33 cellular contexts compared by ENCODE assay signal in genomic region chr14:91070572-91070971, GRCh38.
"Had no signal": no experiment of that assay in that cellular context is flagged by ENCODE, and none has a peak within 500 bp of the region (broad histone marks: within the 10 kb centered on the region; RNA-seq: fewer than 3 reads in every experiment).

No MANE protein-coding gene starts in this region.

- H3K36me3 ChIP-seq: adrenal gland, brain microvascular endothelial cell, breast epithelium had no signal

- H3K4me1 ChIP-seq: adrenal gland, body of pancreas had no signal

- H3K4me3 ChIP-seq: adrenal gland, body of pancreas, breast epithelium had no signal

- DNase-seq: activated B cell treated with CpG ODN at 0.5 μM for 24 hours; activated CD4-positive, alpha-beta memory T cell treated with anti-CD3 and anti-CD28 coated beads for 36 hours; activated CD4-positive, alpha-beta T cell treated with anti-CD3 and anti-CD28 coated beads for 4 hours; activated CD4-positive, alpha-beta T cell treated with anti-CD3 and anti-CD28 coated beads, Interleukin-2, amount 10 ng/mL, durations not matched to agents 24 days and 14 days; activated CD4-positive, alpha-beta T cell treated with anti-CD3 and anti-CD28 coated beads, Interleukin-2, amount 50 U/mL, for 1 hour; activated CD4-positive, alpha-beta T cell treated with anti-CD3 and anti-CD28 coated beads, Interleukin-2, amount 50 U/mL, for 4 hours; activated CD4-positive, CD25-positive, alpha-beta regulatory T cell treated with anti-CD3 and anti-CD28 coated beads, Interleukin-2, amount 50 U/mL, for 72 hours; activated CD8-positive, alpha-beta memory T cell treated with anti-CD3 and anti-CD28 coated beads, Interleukin-2, amount 50 U/mL, for 4 hours; activated CD8-positive, alpha-beta T cell treated with anti-CD3 and anti-CD28 coated beads for 36 hours; activated effector memory CD4-positive, alpha-beta T cell treated with anti-CD3 and anti-CD28 coated beads, Interleukin-2, amount 50 U/mL, for 16 hours; activated gamma-delta T cell treated with Interleukin-2 at 50 U/mL for 16 hours; activated naive CD4-positive, alpha-beta T cell; activated naive CD4-positive, alpha-beta T cell treated with anti-CD3 and anti-CD28 coated beads for 36 hours; activated naive CD4-positive, alpha-beta T cell treated with anti-CD3 and anti-CD28 coated beads, Interleukin-2, amount 50 U/mL, for 16 hours; activated T-cell treated with anti-CD3 and anti-CD28 coated beads for 4 hours; activated T-cell treated with anti-CD3 and anti-CD28 coated beads, Interleukin-2, amount 50 U/mL, for 1 hour; activated T-cell treated with anti-CD3 and anti-CD28 coated beads, Interleukin-2, amount 50 U/mL, for 4 hours; activated T-cell treated with anti-CD3 and anti-CD28 coated beads, Interleukin-2, amount 50 U/mL, for 72 hours; adrenal gland; amniotic stem cell; aorta; body of pancreas; brain microvascular endothelial cell; central memory CD4-positive, alpha-beta T cell; SW 1271; T-helper 1 cell; T-helper 9 cell had no signal

- H3K4me3 Mint-ChIP-seq: activated B cell treated with CpG ODN at 0.5 μM for 24 hours; activated CD4-positive, alpha-beta memory T cell treated with anti-CD3 and anti-CD28 coated beads for 36 hours; activated CD4-positive, alpha-beta T cell treated with anti-CD3 and anti-CD28 coated beads, Interleukin-2, amount 10 ng/mL, durations not matched to agents 24 days and 14 days; activated CD8-positive, alpha-beta T cell treated with anti-CD3 and anti-CD28 coated beads for 36 hours; activated naive CD4-positive, alpha-beta T cell treated with anti-CD3 and anti-CD28 coated beads for 36 hours; activated T-cell treated with anti-CD3 and anti-CD28 coated beads, Interleukin-2, amount 50 U/mL, for 4 hours; activated T-cell treated with anti-CD3 and anti-CD28 coated beads, Interleukin-2, amount 50 U/mL, for 72 hours; activated T-helper 1 cell treated with anti-CD3 and anti-CD28 coated beads, Interleukin-12 subunit alpha, Interleukin-12 subunit beta, Interleukin-2, Interleukin-4 antibody, amounts not matched to agents 30 ng/mL and 10 ng/mL and 1 ng/mL, durations not matched to agents 14 hours and 24 hours and 36 hours; activated T-helper 17 cell treated with anti-CD3 and anti-CD28 coated beads, Interleukin-2, amount 50 U/mL, for 72 hours; T-helper 1 cell treated with Interleukin-12 subunit alpha and Interleukin-12 subunit beta and Interleukin-4 antibody, amounts not matched to agents 30 μg/mL and 1 μg/mL, for 36 hours had no signal

- H3K27ac Mint-ChIP-seq: activated B cell treated with CpG ODN at 0.5 μM for 24 hours; activated CD4-positive, alpha-beta memory T cell treated with anti-CD3 and anti-CD28 coated beads for 36 hours; activated CD4-positive, alpha-beta T cell treated with anti-CD3 and anti-CD28 coated beads, Interleukin-2, amount 10 ng/mL, durations not matched to agents 24 days and 14 days; activated CD8-positive, alpha-beta T cell treated with anti-CD3 and anti-CD28 coated beads for 36 hours; activated naive CD4-positive, alpha-beta T cell treated with anti-CD3 and anti-CD28 coated beads for 36 hours; activated T-cell treated with anti-CD3 and anti-CD28 coated beads, Interleukin-2, amount 50 U/mL, for 72 hours; activated T-helper 1 cell treated with anti-CD3 and anti-CD28 coated beads, Interleukin-12 subunit alpha, Interleukin-12 subunit beta, Interleukin-2, Interleukin-4 antibody, amounts not matched to agents 30 ng/mL and 10 ng/mL and 1 ng/mL, durations not matched to agents 14 hours and 24 hours and 36 hours; T-helper 1 cell treated with Interleukin-12 subunit alpha and Interleukin-12 subunit beta and Interleukin-4 antibody, amounts not matched to agents 30 μg/mL and 1 μg/mL, for 36 hours had no signal

- H3K9me3 Mint-ChIP-seq: activated B cell treated with CpG ODN at 0.5 μM for 24 hours; activated CD4-positive, alpha-beta memory T cell treated with anti-CD3 and anti-CD28 coated beads for 36 hours; activated naive CD4-positive, alpha-beta T cell treated with anti-CD3 and anti-CD28 coated beads for 36 hours; activated T-cell treated with anti-CD3 and anti-CD28 coated beads, Interleukin-2, amount 50 U/mL, for 4 hours; activated T-helper 17 cell treated with anti-CD3 and anti-CD28 coated beads, Interleukin-2, amount 50 U/mL, for 72 hours had no signal

- H3K27me3 Mint-ChIP-seq: activated B cell treated with CpG ODN at 0.5 μM for 24 hours; activated CD4-positive, alpha-beta memory T cell treated with anti-CD3 and anti-CD28 coated beads for 36 hours; activated CD4-positive, alpha-beta T cell treated with anti-CD3 and anti-CD28 coated beads, Interleukin-2, amount 10 ng/mL, durations not matched to agents 24 days and 14 days; activated CD8-positive, alpha-beta T cell treated with anti-CD3 and anti-CD28 coated beads for 36 hours; activated T-helper 17 cell treated with anti-CD3 and anti-CD28 coated beads, Interleukin-2, amount 50 U/mL, for 72 hours had no signal

- H3K27ac ChIP-seq: adrenal gland, body of pancreas, brain microvascular endothelial cell, breast epithelium, VCaP had no signal

- H3K9me3 ChIP-seq: adrenal gland, body of pancreas, breast epithelium had no signal

- ATAC-seq: activated CD8-positive, alpha-beta T cell treated with anti-CD3 and anti-CD28 coated beads for 36 hours; activated naive CD4-positive, alpha-beta T cell treated with anti-CD3 and anti-CD28 coated beads, Interleukin-2, amount 50 U/mL, for 72 hours; activated T-cell treated with anti-CD3 and anti-CD28 coated beads, Interleukin-2, amount 50 U/mL, for 4 hours; activated T-cell treated with anti-CD3 and anti-CD28 coated beads, Interleukin-2, amount 50 U/mL, for 72 hours; activated T-helper 17 cell treated with anti-CD3 and anti-CD28 coated beads, Interleukin-2, amount 50 U/mL, for 72 hours; body of pancreas had no signal
